ENCODE assay signal across 1 cellular context in the genomic region with DNA sequence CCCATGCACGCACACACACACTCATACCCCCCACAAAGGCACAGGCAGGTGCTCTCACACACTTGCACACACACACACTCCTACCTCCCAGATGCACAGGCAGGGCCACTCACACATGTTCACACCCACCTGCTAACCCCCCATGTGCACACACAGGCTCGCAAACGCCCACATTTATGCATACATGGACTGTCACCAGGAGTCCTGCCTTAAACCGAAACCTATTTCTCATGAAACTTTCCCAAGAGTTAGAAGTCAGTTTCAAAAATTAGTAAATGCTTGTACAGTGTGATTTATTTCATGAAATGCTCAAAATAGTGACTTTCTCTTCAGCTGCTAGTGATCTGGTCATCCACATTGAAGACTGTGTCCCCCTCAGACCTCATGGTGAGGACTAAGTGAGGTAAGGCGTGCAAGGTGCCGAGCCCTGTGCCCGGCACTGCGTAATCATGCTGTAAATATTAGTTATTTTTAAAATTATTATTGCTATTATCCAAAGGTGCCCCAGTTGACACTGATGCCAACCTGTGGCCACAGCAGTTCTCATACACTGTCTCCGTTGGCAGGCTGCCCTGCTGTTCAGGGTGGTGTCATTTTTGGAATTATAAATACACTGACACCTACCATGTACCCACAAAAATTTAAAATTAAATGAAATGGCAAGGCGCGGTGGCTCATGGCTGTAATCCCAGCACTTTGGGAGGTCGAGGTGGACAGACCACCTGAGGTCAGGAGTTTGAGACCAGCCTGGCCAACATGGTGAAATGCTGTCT.
A peak's percentile ranks its signal among the peaks of the same experiment; 100 is the strongest.
TF ChIP-seq lines count a peak whose summit lies in the region.

No MANE protein-coding gene starts in this region.

TF ChIP-seq in GM12878, 131 proteins besides CTCF, POLR2A, EP300 and RAD21 (continues in another document):
- TF ChIP-seq BACH1 (IDR thresholded peaks at IDR 0.05; ENCODE audit: borderline replicate concordance) (no peak), ETV6 (conservative IDR thresholded peaks at IDR 0.05 in 1 of 2, IDR thresholded peaks at IDR 0.05 in 1 of 2; ENCODE audit: borderline replicate concordance in 1 of 2, low read depth in 1 of 2) (no peak), ATF7 (IDR thresholded peaks at IDR 0.05; ENCODE audit: low read depth) (peak; percentile 50; the same call in 1 of the 2 replicates), ZSCAN29 (IDR thresholded peaks at IDR 0.05) (no peak), FOXM1 (IDR thresholded peaks at IDR 0.05; ENCODE audit: low read depth, low read length) (peak; percentile 62; the same call in 1 of the 2 replicates), NRF1 (conservative IDR thresholded peaks at IDR 0.05; ENCODE audit: low read depth, low read length) (no peak), NR2C1 (IDR thresholded peaks at IDR 0.05) (no peak), E4F1 (IDR thresholded peaks at IDR 0.05; ENCODE audit: borderline replicate concordance, partially characterized antibody) (no peak), TARDBP (IDR thresholded peaks at IDR 0.05; ENCODE audit: borderline replicate concordance) (no peak), YBX1 (IDR thresholded peaks at IDR 0.05) (no peak), POU2F2 (IDR thresholded peaks at IDR 0.05; ENCODE audit: borderline replicate concordance, low read depth, low read length) (peak; percentile 96; the same call in 2 of the 3 replicates), SMARCA5 (IDR thresholded peaks at IDR 0.05) (no peak), ZNF274 (IDR thresholded peaks at IDR 0.05; ENCODE audit: insufficient read depth, insufficient read length) (no peak), STAT3 (IDR thresholded peaks at IDR 0.05; ENCODE audit: low read depth, low read length) (no peak), GATAD2B (conservative IDR thresholded peaks at IDR 0.05; ENCODE audit: low read depth) (peak; percentile 67), MTA2 (IDR thresholded peaks at IDR 0.05; ENCODE audit: low read depth) (peak; percentile 35; the same call in 1 of the 2 replicates), SP1 (IDR thresholded peaks at IDR 0.05; ENCODE audit: low read depth, low read length) (peak; percentile 9), SUZ12 (IDR thresholded peaks at IDR 0.05; ENCODE audit: unreplicated experiment) (no peak), TBL1XR1 (IDR thresholded peaks at IDR 0.05; ENCODE audit: low read depth, low read length) (no peak), NKRF (conservative IDR thresholded peaks at IDR 0.05) (peak; percentile 35; the same call in 1 of the 2 replicates), KLF5 (IDR thresholded peaks at IDR 0.05; ENCODE audit: partially characterized antibody) (no peak), PML (IDR thresholded peaks at IDR 0.05; ENCODE audit: low read length) (peak; percentile 59; the same call in 1 of the 2 replicates), PBX3 (IDR thresholded peaks at IDR 0.05; ENCODE audit: insufficient replicate concordance, low read depth, low read length) (no peak), DPF2 (IDR thresholded peaks at IDR 0.05) (peak; percentile 63), NFXL1 (IDR thresholded peaks at IDR 0.05; ENCODE audit: borderline replicate concordance) (no peak), HDAC2 (IDR thresholded peaks at IDR 0.05) (no peak), EGR1 (IDR thresholded peaks at IDR 0.05; ENCODE audit: borderline replicate concordance in 1 of 2, low read depth in 2 of 2, low read length in 2 of 2) (peak in 1 of 2 experiments; percentile 67; a peak in 2 of 3 replicates), ESRRA (IDR thresholded peaks at IDR 0.05; ENCODE audit: low read length) (no peak), BCL11A (IDR thresholded peaks at IDR 0.05; ENCODE audit: low read depth, low read length) (no peak), POLR2AphosphoS5 (IDR thresholded peaks at IDR 0.05; ENCODE audit: low read length) (no peak), NFYA (IDR thresholded peaks at IDR 0.05; ENCODE audit: borderline replicate concordance, low read depth, low read length) (no peak), EZH2 (IDR thresholded peaks at IDR 0.05; ENCODE audit: borderline replicate concordance, control insufficient read depth, low read depth, low read length) (no peak), RUNX3 (IDR thresholded peaks at IDR 0.05; ENCODE audit: low read length) (peak; percentile 36; the same call in 1 of the 2 replicates), CREM (IDR thresholded peaks at IDR 0.05; ENCODE audit: low read depth) (peak; percentile 44; the same call in 1 of the 2 replicates), YY1 (IDR thresholded peaks at IDR 0.05; ENCODE audit: low read depth, low read length) (no peak), WRNIP1 (IDR thresholded peaks at IDR 0.05; ENCODE audit: borderline replicate concordance, low read depth, low read length) (no peak), EED (IDR thresholded peaks at IDR 0.05; ENCODE audit: low read depth) (0 out of 2 replicates have a peak, but pooled peaks have one; percentile 23)
- TF ChIP-seq, protein P1, sequence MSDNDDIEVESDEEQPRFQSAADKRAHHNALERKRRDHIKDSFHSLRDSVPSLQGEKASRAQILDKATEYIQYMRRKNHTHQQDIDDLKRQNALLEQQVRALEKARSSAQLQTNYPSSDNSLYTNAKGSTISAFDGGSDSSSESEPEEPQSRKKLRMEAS (IDR thresholded peaks at IDR 0.05; ENCODE audit: low read depth, low read length): no peak
- TF ChIP-seq, protein P2, sequence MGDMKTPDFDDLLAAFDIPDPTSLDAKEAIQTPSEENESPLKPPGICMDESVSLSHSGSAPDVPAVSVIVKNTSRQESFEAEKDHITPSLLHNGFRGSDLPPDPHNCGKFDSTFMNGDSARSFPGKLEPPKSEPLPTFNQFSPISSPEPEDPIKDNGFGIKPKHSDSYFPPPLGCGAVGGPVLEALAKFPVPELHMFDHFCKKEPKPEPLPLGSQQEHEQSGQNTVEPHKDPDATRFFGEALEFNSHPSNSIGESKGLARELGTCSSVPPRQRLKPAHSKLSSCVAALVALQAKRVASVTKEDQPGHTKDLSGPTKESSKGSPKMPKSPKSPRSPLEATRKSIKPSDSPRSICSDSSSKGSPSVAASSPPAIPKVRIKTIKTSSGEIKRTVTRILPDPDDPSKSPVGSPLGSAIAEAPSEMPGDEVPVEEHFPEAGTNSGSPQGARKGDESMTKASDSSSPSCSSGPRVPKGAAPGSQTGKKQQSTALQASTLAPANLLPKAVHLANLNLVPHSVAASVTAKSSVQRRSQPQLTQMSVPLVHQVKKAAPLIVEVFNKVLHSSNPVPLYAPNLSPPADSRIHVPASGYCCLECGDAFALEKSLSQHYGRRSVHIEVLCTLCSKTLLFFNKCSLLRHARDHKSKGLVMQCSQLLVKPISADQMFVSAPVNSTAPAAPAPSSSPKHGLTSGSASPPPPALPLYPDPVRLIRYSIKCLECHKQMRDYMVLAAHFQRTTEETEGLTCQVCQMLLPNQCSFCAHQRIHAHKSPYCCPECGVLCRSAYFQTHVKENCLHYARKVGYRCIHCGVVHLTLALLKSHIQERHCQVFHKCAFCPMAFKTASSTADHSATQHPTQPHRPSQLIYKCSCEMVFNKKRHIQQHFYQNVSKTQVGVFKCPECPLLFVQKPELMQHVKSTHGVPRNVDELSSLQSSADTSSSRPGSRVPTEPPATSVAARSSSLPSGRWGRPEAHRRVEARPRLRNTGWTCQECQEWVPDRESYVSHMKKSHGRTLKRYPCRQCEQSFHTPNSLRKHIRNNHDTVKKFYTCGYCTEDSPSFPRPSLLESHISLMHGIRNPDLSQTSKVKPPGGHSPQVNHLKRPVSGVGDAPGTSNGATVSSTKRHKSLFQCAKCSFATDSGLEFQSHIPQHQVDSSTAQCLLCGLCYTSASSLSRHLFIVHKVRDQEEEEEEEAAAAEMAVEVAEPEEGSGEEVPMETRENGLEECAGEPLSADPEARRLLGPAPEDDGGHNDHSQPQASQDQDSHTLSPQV (IDR thresholded peaks at IDR 0.05): no peak
- TF ChIP-seq, protein P3, sequence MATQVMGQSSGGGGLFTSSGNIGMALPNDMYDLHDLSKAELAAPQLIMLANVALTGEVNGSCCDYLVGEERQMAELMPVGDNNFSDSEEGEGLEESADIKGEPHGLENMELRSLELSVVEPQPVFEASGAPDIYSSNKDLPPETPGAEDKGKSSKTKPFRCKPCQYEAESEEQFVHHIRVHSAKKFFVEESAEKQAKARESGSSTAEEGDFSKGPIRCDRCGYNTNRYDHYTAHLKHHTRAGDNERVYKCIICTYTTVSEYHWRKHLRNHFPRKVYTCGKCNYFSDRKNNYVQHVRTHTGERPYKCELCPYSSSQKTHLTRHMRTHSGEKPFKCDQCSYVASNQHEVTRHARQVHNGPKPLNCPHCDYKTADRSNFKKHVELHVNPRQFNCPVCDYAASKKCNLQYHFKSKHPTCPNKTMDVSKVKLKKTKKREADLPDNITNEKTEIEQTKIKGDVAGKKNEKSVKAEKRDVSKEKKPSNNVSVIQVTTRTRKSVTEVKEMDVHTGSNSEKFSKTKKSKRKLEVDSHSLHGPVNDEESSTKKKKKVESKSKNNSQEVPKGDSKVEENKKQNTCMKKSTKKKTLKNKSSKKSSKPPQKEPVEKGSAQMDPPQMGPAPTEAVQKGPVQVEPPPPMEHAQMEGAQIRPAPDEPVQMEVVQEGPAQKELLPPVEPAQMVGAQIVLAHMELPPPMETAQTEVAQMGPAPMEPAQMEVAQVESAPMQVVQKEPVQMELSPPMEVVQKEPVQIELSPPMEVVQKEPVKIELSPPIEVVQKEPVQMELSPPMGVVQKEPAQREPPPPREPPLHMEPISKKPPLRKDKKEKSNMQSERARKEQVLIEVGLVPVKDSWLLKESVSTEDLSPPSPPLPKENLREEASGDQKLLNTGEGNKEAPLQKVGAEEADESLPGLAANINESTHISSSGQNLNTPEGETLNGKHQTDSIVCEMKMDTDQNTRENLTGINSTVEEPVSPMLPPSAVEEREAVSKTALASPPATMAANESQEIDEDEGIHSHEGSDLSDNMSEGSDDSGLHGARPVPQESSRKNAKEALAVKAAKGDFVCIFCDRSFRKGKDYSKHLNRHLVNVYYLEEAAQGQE (IDR thresholded peaks at IDR 0.05; ENCODE audit: low read depth, low read length): no peak
- TF ChIP-seq, protein P4, sequence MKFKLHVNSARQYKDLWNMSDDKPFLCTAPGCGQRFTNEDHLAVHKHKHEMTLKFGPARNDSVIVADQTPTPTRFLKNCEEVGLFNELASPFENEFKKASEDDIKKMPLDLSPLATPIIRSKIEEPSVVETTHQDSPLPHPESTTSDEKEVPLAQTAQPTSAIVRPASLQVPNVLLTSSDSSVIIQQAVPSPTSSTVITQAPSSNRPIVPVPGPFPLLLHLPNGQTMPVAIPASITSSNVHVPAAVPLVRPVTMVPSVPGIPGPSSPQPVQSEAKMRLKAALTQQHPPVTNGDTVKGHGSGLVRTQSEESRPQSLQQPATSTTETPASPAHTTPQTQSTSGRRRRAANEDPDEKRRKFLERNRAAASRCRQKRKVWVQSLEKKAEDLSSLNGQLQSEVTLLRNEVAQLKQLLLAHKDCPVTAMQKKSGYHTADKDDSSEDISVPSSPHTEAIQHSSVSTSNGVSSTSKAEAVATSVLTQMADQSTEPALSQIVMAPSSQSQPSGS (IDR thresholded peaks at IDR 0.05; ENCODE audit: low read length): peak; percentile 89
- TF ChIP-seq, protein P5, sequence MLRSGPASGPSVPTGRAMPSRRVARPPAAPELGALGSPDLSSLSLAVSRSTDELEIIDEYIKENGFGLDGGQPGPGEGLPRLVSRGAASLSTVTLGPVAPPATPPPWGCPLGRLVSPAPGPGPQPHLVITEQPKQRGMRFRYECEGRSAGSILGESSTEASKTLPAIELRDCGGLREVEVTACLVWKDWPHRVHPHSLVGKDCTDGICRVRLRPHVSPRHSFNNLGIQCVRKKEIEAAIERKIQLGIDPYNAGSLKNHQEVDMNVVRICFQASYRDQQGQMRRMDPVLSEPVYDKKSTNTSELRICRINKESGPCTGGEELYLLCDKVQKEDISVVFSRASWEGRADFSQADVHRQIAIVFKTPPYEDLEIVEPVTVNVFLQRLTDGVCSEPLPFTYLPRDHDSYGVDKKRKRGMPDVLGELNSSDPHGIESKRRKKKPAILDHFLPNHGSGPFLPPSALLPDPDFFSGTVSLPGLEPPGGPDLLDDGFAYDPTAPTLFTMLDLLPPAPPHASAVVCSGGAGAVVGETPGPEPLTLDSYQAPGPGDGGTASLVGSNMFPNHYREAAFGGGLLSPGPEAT (IDR thresholded peaks at IDR 0.05; ENCODE audit: low read depth): 0 out of 2 replicates have a peak, but pooled peaks have one; percentile 20
